Comparison of ENCODE assay signal across 12 cellular contexts in the genomic region with DNA sequence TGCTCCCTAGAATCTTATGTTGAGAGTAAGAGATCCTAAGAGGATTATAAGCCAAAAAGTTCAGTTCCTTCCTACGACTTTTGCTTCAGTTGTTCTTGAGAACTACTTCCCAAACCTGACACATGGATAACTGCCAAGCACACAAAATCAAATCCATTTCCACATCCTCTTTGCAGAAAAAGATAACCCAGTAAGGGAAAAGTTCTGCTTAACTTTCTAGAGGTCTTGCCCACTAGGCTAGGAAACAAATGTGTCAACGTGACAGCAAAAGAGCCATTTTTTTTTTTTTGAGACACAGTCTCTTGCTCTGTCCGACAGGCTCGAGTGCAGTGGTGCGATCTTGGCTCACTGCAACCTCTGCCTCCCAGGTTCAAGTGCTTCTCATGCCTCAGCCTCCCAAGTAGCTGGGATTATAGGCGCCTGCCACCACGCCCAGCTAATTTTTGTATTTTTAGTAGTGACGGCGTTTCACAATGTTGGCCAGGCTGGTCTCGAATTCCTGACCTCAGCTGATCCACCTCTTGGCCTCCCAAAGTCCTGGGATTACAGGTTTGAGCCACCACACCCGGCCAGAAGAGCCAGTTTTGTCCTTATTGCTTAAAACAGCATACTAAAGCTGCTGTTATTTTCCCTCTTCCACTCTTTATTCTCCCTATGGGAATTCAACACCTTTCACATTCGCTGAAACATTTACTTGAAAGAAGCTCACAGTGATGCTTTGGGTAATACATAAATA. TPM values are rescaled to one million over a fixed set of nuclear protein-coding genes. Genes with fewer than 3 reads are reported as not detected.
DNase-seq lines count a peak whose midpoint lies in the region; ATAC-seq and TF ChIP-seq lines count a peak whose summit lies in the region.
"Had no signal": no experiment of that assay in that cellular context is flagged by ENCODE, and none has a peak within 500 bp of the region (broad histone marks: within the 10 kb centered on the region; RNA-seq: fewer than 3 reads in every experiment).

No MANE protein-coding gene starts in this region.

- no peak overlapping the region for H3K27ac Mint-ChIP-seq in GM23338
- H3K27ac Mint-ChIP-seq: activated CD8-positive, alpha-beta T cell treated with anti-CD3 and anti-CD28 coated beads for 36 hours had no signal

- no peak overlapping the region for H3K4me3 Mint-ChIP-seq in GM23338
- H3K4me3 Mint-ChIP-seq: activated CD8-positive, alpha-beta T cell treated with anti-CD3 and anti-CD28 coated beads for 36 hours; nephron had no signal

- DNase-seq in GM23338 (ENCODE audit: low spot score) (no peak), adrenal gland (peak in 1 of 7 donors; percentile 34), heart left ventricle (no peak), gastrocnemius medialis (no peak), NCI-H526 (lab: John Stamatoyannopoulos, UW) (no peak), COLO668 (lab: John Stamatoyannopoulos, UW; ENCODE audit: unreplicated experiment) (no peak)
- DNase-seq in stimulated activated CD4-positive, alpha-beta T cell treated with anti-CD3 and anti-CD28 coated beads, Interleukin-2, amount 100 ng/mL, for 48 hours: no peak
- DNase-seq: activated CD8-positive, alpha-beta T cell treated with anti-CD3 and anti-CD28 coated beads for 36 hours; NCI-H446 treated with DMSO at 0.1 percent for 48 hours had no signal

- H3K9me3 ChIP-seq in adrenal gland (replicated peaks in 1 of 3): no peaks in the 10 kb centered on the region
- H3K9me3 ChIP-seq in heart left ventricle: no peaks in the 10 kb centered on the region
- no peaks in the 10 kb centered on the region for H3K9me3 ChIP-seq in gastrocnemius medialis

- 23 to 42% (median 37%) methylated on average over 10 to 12 of the region's 12 CpGs for WGBS in adrenal gland, 4 donors
- WGBS in heart left ventricle, 4 donors: 19 to 27% (median 21%) methylated on average over 12 of the region's 12 CpGs

- no peaks in the 10 kb centered on the region for H3K9me3 Mint-ChIP-seq in GM23338
- H3K9me3 Mint-ChIP-seq: activated CD8-positive, alpha-beta T cell treated with anti-CD3 and anti-CD28 coated beads for 36 hours; brain; nephron had no signal

- H3K4me3 ChIP-seq in GM23338 (no peak overlapping the region), adrenal gland (no peak overlapping the region), heart left ventricle (peak overlapping the region in 1 of 12 donors; percentile 3), gastrocnemius medialis (peak overlapping the region in 1 of 4 donors; percentile 14)

- no peaks in the 10 kb centered on the region for H3K27me3 ChIP-seq in GM23338 (ENCODE audit: insufficient read depth)
- no peaks in the 10 kb centered on the region for H3K27me3 ChIP-seq in adrenal gland
- no peaks in the 10 kb centered on the region for H3K27me3 ChIP-seq in heart left ventricle
- no peaks in the 10 kb centered on the region for H3K27me3 ChIP-seq in gastrocnemius medialis

- no peaks in the 10 kb centered on the region; the same call in 1 of the 2 replicates for H3K36me3 ChIP-seq in GM23338 (ENCODE audit: insufficient read depth)
- peaks cover 0 to 16% of the 10 kb centered on the region in 2 donors for H3K36me3 ChIP-seq in adrenal gland (replicated peaks in 1 of 2)
- peaks cover 0 to 35% (median 29%) of the 10 kb centered on the region in 9 donors for H3K36me3 ChIP-seq in heart left ventricle
- no peaks in the 10 kb centered on the region for H3K36me3 ChIP-seq in gastrocnemius medialis

- in situ Hi-C loops in gastrocnemius medialis (cut with MboI; ENCODE audit: low sequenced_read_pairs in 4 of 4): no loop called here

- intact Hi-C loops in adrenal gland (cut with DNase I): no loop called here
- intact Hi-C loops in heart left ventricle (cut with DNase I): no loop called here
- intact Hi-C loops in gastrocnemius medialis (cut with DNase I; ENCODE audit: low total_unique reads): no loop called here

- TF ChIP-seq POLR2A in adrenal gland (IDR thresholded peaks at IDR 0.05) (no peak), heart left ventricle (IDR thresholded peaks at IDR 0.05) (no peak), gastrocnemius medialis (IDR thresholded peaks at IDR 0.05) (no peak)

- peaks cover 79% of the 10 kb centered on the region for H4K20me1 ChIP-seq in GM23338 (replicated peaks; ENCODE audit: insufficient read depth)

- H3K36me3 Mint-ChIP-seq in GM23338 (ENCODE audit: low read depth): peaks cover 22% of the 10 kb centered on the region

- H3K79me2 ChIP-seq in GM23338 (replicated peaks; ENCODE audit: insufficient read depth): peaks cover 100% of the 10 kb centered on the region

- H3K4me2 ChIP-seq in GM23338: no peak overlapping the region; the same call in 1 of the 2 replicates

- TF ChIP-seq CTCF in GM23338 (conservative IDR thresholded peaks at IDR 0.05; ENCODE audit: low read depth in 2 of 2) (no peak), adrenal gland (IDR thresholded peaks at IDR 0.05) (no peak), heart left ventricle (IDR thresholded peaks at IDR 0.05) (no peak), gastrocnemius medialis (IDR thresholded peaks at IDR 0.05 in 4 of 5, conservative IDR thresholded peaks at IDR 0.05 in 1 of 5) (no peak)

- 0 out of 2 replicates have a peak overlapping the region, but pooled peaks have one; percentile 12 for H3K27ac ChIP-seq in GM23338 (ENCODE audit: low read depth)
- H3K27ac ChIP-seq in adrenal gland: peak overlapping the region in 3 of 5 donors; percentile 28 to 68 (median 56)
- H3K27ac ChIP-seq in heart left ventricle: peak overlapping the region in 11 of 12 donors; percentile 8 to 69 (median 42)
- H3K27ac ChIP-seq in gastrocnemius medialis: peak overlapping the region; percentile 17 to 63 (median 54)

- no peak for ATAC-seq in GM23338
- ATAC-seq in heart left ventricle: peak in 2 of 4 donors; percentile 18 to 41
- peak; percentile 10 to 51 for ATAC-seq in gastrocnemius medialis
- ATAC-seq in GM19351 (IDR thresholded peaks at IDR 0.05; ENCODE audit: unreplicated experiment): no peak

- H3K4me1 ChIP-seq in GM23338 (ENCODE audit: insufficient read depth): peaks cover 33% of the 10 kb centered on the region
- peaks cover 41 to 68% of the 10 kb centered on the region in 2 donors for H3K4me1 ChIP-seq in adrenal gland (replicated peaks in 1 of 2)
- H3K4me1 ChIP-seq in heart left ventricle: peaks cover 27 to 97% (median 80%) of the 10 kb centered on the region in 12 donors
- H3K4me1 ChIP-seq in gastrocnemius medialis: peaks cover 77 to 85% of the 10 kb centered on the region in 2 donors

- H3K27me3 Mint-ChIP-seq in GM23338 (ENCODE audit: insufficient read depth, low read depth, poor library complexity): no peaks in the 10 kb centered on the region
- H3K27me3 Mint-ChIP-seq: activated CD8-positive, alpha-beta T cell treated with anti-CD3 and anti-CD28 coated beads for 36 hours; brain had no signal

- H3F3A ChIP-seq in GM23338 (replicated peaks; ENCODE audit: low read depth): no peaks in the 10 kb centered on the region

- H3K4me1 Mint-ChIP-seq in GM23338: peaks cover 39% of the 10 kb centered on the region

- no peaks in the 10 kb centered on the region for H3K9me2 ChIP-seq in GM23338 (ENCODE audit: insufficient read depth)

- H2AFZ ChIP-seq in GM23338: no peak overlapping the region

TF ChIP-seq in GM23338, 12 proteins besides CTCF, POLR2A, EP300 and RAD21 (continues in another document):
- TF ChIP-seq, protein P1, sequence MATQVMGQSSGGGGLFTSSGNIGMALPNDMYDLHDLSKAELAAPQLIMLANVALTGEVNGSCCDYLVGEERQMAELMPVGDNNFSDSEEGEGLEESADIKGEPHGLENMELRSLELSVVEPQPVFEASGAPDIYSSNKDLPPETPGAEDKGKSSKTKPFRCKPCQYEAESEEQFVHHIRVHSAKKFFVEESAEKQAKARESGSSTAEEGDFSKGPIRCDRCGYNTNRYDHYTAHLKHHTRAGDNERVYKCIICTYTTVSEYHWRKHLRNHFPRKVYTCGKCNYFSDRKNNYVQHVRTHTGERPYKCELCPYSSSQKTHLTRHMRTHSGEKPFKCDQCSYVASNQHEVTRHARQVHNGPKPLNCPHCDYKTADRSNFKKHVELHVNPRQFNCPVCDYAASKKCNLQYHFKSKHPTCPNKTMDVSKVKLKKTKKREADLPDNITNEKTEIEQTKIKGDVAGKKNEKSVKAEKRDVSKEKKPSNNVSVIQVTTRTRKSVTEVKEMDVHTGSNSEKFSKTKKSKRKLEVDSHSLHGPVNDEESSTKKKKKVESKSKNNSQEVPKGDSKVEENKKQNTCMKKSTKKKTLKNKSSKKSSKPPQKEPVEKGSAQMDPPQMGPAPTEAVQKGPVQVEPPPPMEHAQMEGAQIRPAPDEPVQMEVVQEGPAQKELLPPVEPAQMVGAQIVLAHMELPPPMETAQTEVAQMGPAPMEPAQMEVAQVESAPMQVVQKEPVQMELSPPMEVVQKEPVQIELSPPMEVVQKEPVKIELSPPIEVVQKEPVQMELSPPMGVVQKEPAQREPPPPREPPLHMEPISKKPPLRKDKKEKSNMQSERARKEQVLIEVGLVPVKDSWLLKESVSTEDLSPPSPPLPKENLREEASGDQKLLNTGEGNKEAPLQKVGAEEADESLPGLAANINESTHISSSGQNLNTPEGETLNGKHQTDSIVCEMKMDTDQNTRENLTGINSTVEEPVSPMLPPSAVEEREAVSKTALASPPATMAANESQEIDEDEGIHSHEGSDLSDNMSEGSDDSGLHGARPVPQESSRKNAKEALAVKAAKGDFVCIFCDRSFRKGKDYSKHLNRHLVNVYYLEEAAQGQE (IDR thresholded peaks at IDR 0.05; ENCODE audit: unreplicated experiment): no peak
- TF ChIP-seq, protein P2, sequence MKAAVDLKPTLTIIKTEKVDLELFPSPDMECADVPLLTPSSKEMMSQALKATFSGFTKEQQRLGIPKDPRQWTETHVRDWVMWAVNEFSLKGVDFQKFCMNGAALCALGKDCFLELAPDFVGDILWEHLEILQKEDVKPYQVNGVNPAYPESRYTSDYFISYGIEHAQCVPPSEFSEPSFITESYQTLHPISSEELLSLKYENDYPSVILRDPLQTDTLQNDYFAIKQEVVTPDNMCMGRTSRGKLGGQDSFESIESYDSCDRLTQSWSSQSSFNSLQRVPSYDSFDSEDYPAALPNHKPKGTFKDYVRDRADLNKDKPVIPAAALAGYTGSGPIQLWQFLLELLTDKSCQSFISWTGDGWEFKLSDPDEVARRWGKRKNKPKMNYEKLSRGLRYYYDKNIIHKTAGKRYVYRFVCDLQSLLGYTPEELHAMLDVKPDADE (IDR thresholded peaks at IDR 0.05): no peak

RNA-seq across cellular contexts. Expression of a gene that starts 24.2 kb away (rescaled TPM):
- total RNA-seq in GM23338 (2014; rRNA removed; shearing (Covaris generic)): 233 and 235 TPM in 2 replicates
- polyA plus RNA-seq in GM23338 (2016; fragmentation: Nextera tagmentation; extraction: Ambion mirVana) (110 and 114 TPM in 2 replicates), adrenal gland (100 to 1,000 TPM in 1 of 3 donors, 10 to 100 TPM in 2; 51.0 to 234 (median 64.4) TPM), heart left ventricle (100 to 1,000 TPM in 1 of 2 donors, 10 to 100 TPM in 1; 42.5 to 172 TPM)
- total RNA-seq in adrenal gland (100 to 1,000 TPM; 165 to 301 (median 225) TPM), heart left ventricle (100 to 1,000 TPM; 156 to 242 (median 210) TPM), gastrocnemius medialis (100 to 1,000 TPM; 157 to 252 (median 215) TPM)

RNA-seq across cellular contexts. Expression of a gene that starts 54.3 kb away (rescaled TPM):
- total RNA-seq in GM23338 (2014; rRNA removed; shearing (Covaris generic)): 0.12 and 0.14 TPM in 2 replicates
- 0.78 and 0.79 TPM in 2 replicates for polyA plus RNA-seq in GM23338 (2016; fragmentation: Nextera tagmentation; extraction: Ambion mirVana)
- 1 to 10 TPM; 1.8 to 8.4 (median 4.5) TPM for total RNA-seq in adrenal gland
- polyA plus RNA-seq in adrenal gland: 1 to 10 TPM; 1.8 to 4.3 (median 2.3) TPM
- total RNA-seq in heart left ventricle: 10 to 100 TPM; 16.0 to 28.5 (median 18.2) TPM
- 1 to 10 TPM; 8.1 to 9.3 TPM for polyA plus RNA-seq in heart left ventricle
- 10 to 100 TPM in 3 of 4 donors, 1 to 10 TPM in 1; 9.5 to 28.6 (median 21.0) TPM for total RNA-seq in gastrocnemius medialis

Comparison
In these comparisons a context has a peak if more than half of its experiments do, and no peak if none do; other contexts are left out.
1. ATAC-seq: peak in gastrocnemius medialis (2 of 2); none in GM23338 (single experiment) and GM19351 (single experiment).
2. Peak in every context shown above with its lines, with median percentiles within 50 percentile points of each other: H3K27ac ChIP-seq.